In genomic region chr16:48971571-48972071, GRCh38 we compare ENCODE assay signal across 16 cellular contexts.
A peak's percentile ranks its signal among the peaks of the same experiment; 100 is the strongest.
DNase-seq lines count a peak whose midpoint lies in the region; ATAC-seq and TF ChIP-seq lines count a peak whose summit lies in the region.
"Had no signal": no experiment of that assay in that cellular context is flagged by ENCODE, and none has a peak within 500 bp of the region (broad histone marks: within the 10 kb centered on the region; RNA-seq: fewer than 3 reads in every experiment).

No MANE protein-coding gene starts in this region.

- H3K4me1 Mint-ChIP-seq in nephron progenitor cell: peaks cover 45% of the 10 kb centered on the region
- H3K4me1 Mint-ChIP-seq: activated naive CD8-positive, alpha-beta T cell treated with anti-CD3 and anti-CD28 coated beads for 36 hours; B cell had no signal

- TF ChIP-seq CTCF in nephron progenitor cell (IDR thresholded peaks at IDR 0.05): no peak

- no peaks in the 10 kb centered on the region for H3K9me3 Mint-ChIP-seq in nephron progenitor cell
- H3K9me3 Mint-ChIP-seq: activated naive CD8-positive, alpha-beta T cell treated with anti-CD3 and anti-CD28 coated beads for 36 hours had no signal

- no peaks in the 10 kb centered on the region for H3K36me3 Mint-ChIP-seq in nephron progenitor cell (ENCODE audit: low read depth)
- H3K36me3 Mint-ChIP-seq: activated naive CD8-positive, alpha-beta T cell treated with anti-CD3 and anti-CD28 coated beads for 36 hours had no signal

- intact Hi-C loops in sciatic nerve (cut with DNase I): loop anchor here (10.0 kb wide), 1 partner anchor 1713 kb away; the partner anchor contains the start of gene SNX20

- ATAC-seq in GM21423 (IDR thresholded peaks at IDR 0.05; ENCODE audit: unreplicated experiment): no peak
- no peak for ATAC-seq in sciatic nerve
- ATAC-seq: GM12878, HepG2, left colon had no signal

- no peak overlapping the region for H3K4me3 Mint-ChIP-seq in nephron progenitor cell
- H3K4me3 Mint-ChIP-seq: activated naive CD8-positive, alpha-beta T cell treated with anti-CD3 and anti-CD28 coated beads for 36 hours; B cell had no signal

- H3K27me3 Mint-ChIP-seq in nephron progenitor cell (ENCODE audit: low read depth, poor library complexity): peaks cover 4% of the 10 kb centered on the region
- H3K27me3 Mint-ChIP-seq: activated naive CD8-positive, alpha-beta T cell treated with anti-CD3 and anti-CD28 coated beads for 36 hours; B cell had no signal

- H3K27ac Mint-ChIP-seq in nephron progenitor cell: peak overlapping the region; percentile 31
- H3K27ac Mint-ChIP-seq: activated naive CD8-positive, alpha-beta T cell treated with anti-CD3 and anti-CD28 coated beads for 36 hours; B cell had no signal

- DNase-seq in Daoy (ENCODE audit: low read depth) (peak; percentile 32), LoVo (ENCODE audit: low spot score) (peak; percentile 66), SW480 (ENCODE audit: low spot score) (peak; percentile 28), nephron progenitor cell (no peak), hippocampal formation (lab: John Stamatoyannopoulos, UW) (no peak), mucosa of gallbladder (ENCODE audit: low spot score) (no peak), sciatic nerve (ENCODE audit: low spot score) (no peak)
- DNase-seq: activated CD8-positive, alpha-beta memory T cell treated with anti-CD3 and anti-CD28 coated beads, Interleukin-2, amount 50 U/mL, for 48 hours; activated naive CD8-positive, alpha-beta T cell treated with anti-CD3 and anti-CD28 coated beads for 36 hours; DMS53; left colon; NCI-H146 had no signal

Comparison
In these comparisons a context has a peak if more than half of its experiments do, and no peak if none do; other contexts are left out.
1. DNase-seq: peak in Daoy (single experiment), LoVo (single experiment) and SW480 (single experiment); none in nephron progenitor cell (single experiment), hippocampal formation (0 of 2), mucosa of gallbladder (single experiment) and sciatic nerve (single experiment).